18 cellular contexts compared by ENCODE assay signal in genomic region chr2:79432731-79433146, GRCh38.
DNase-seq lines count a peak whose midpoint lies in the region; ATAC-seq and TF ChIP-seq lines count a peak whose summit lies in the region.
"Had no signal": no experiment of that assay in that cellular context is flagged by ENCODE, and none has a peak within 500 bp of the region (broad histone marks: within the 10 kb centered on the region; RNA-seq: fewer than 3 reads in every experiment).

No MANE protein-coding gene starts in this region.

- H3K4me1 ChIP-seq in mesendoderm (ENCODE audit: control insufficient read depth, low read depth, low read length) (no peaks in the 10 kb centered on the region), testis (no peaks in the 10 kb centered on the region)
- H3K4me1 ChIP-seq: A549, BLaER1, lower lobe of right lung had no signal

- H2AK5ac ChIP-seq in mesendoderm (ENCODE audit: low read length), result no peak overlapping the region

- no peak overlapping the region for H3K4me2 ChIP-seq in mesendoderm (ENCODE audit: low read length)
- H3K4me2 ChIP-seq: A549, BLaER1 had no signal

- no peak overlapping the region for H2BK15ac ChIP-seq in mesendoderm (replicated peaks; ENCODE audit: low read depth)

- no CpG with 5 or more reads among the region's 3 CpGs for WGBS in mesendoderm (ENCODE audit: extremely low coverage, insufficient coverage, low lambda C conversion rate)
- 45 to 64% methylated on average over 3 of the region's 3 CpGs for WGBS in testis, 2 donors

- peak; percentile 28 for DNase-seq in Right ventricle myocardium superior
- DNase-seq in left cardiac atrium, result no peak
- DNase-seq in cerebellum (ENCODE audit: low spot score), result peak; percentile 0
- no peak for DNase-seq in mesendoderm
- DNase-seq in testis, result peak; percentile 63
- no peak for DNase-seq in CD14-positive monocyte (ENCODE audit: low spot score)
- no peak for DNase-seq in activated CD8-positive, alpha-beta memory T cell treated with anti-CD3 and anti-CD28 coated beads for 24 hours
- DNase-seq: brain microvascular endothelial cell, islet precursor cell, lower lobe of right lung, MM.1S, NCI-H146, NCI-H510A, ovary had no signal

- no peak overlapping the region for H2BK5ac ChIP-seq in mesendoderm (ENCODE audit: low read length)

- no peak for TF ChIP-seq POLR2A in testis (IDR thresholded peaks at IDR 0.05)

- no peak overlapping the region for H3K4me3 Mint-ChIP-seq in CD14-positive monocyte
- H3K4me3 Mint-ChIP-seq: activated naive CD8-positive, alpha-beta T cell had no signal

- H3K4me3 ChIP-seq in mesendoderm (ENCODE audit: low read length) (no peak overlapping the region), testis (no peak overlapping the region)
- H3K4me3 ChIP-seq: A549, BLaER1, lower lobe of right lung, ovary had no signal

- H3K4ac ChIP-seq in mesendoderm (ENCODE audit: low read depth, low read length), result no peak overlapping the region

- no peaks in the 10 kb centered on the region for H3K36me3 ChIP-seq in mesendoderm (ENCODE audit: control insufficient read depth, insufficient read depth, low read length)
- H3K36me3 ChIP-seq in testis (ENCODE audit: low read depth, missing control alignments), result no peaks in the 10 kb centered on the region
- H3K36me3 ChIP-seq: BLaER1, brain microvascular endothelial cell, lower lobe of right lung, ovary had no signal

- no peak overlapping the region for H3K18ac ChIP-seq in mesendoderm (ENCODE audit: low read length)

- no peak overlapping the region for H4K5ac ChIP-seq in mesendoderm (ENCODE audit: low read length)

- no peaks in the 10 kb centered on the region for H3K36me3 Mint-ChIP-seq in CD14-positive monocyte
- H3K36me3 Mint-ChIP-seq: activated naive CD8-positive, alpha-beta T cell had no signal

- H3K27ac Mint-ChIP-seq in CD14-positive monocyte, result no peak overlapping the region
- H3K27ac Mint-ChIP-seq: activated naive CD8-positive, alpha-beta T cell had no signal

- no peaks in the 10 kb centered on the region for H3K79me1 ChIP-seq in mesendoderm (ENCODE audit: low read length)

- no peak overlapping the region for H4K8ac ChIP-seq in mesendoderm (ENCODE audit: low read depth, low read length)

- no peaks in the 10 kb centered on the region for H3K79me2 ChIP-seq in mesendoderm (ENCODE audit: control insufficient read depth, insufficient read depth, low read length)

- no peaks in the 10 kb centered on the region for H3K27me3 Mint-ChIP-seq in CD14-positive monocyte (ENCODE audit: low read depth in 3 of 3)
- H3K27me3 Mint-ChIP-seq: activated naive CD8-positive, alpha-beta T cell had no signal

- intact Hi-C loops in Right ventricle myocardium superior (cut with DNase I), result no loop called here
- intact Hi-C loops in left cardiac atrium (cut with DNase I), result no loop called here
- intact Hi-C loops in testis (cut with DNase I; ENCODE audit: low total_unique reads), result no loop called here
- intact Hi-C loops in CD14-positive monocyte (cut with micrococcal nuclease), result no loop called here

- ATAC-seq in Right ventricle myocardium superior (ENCODE audit: poor library complexity), result no peak
- ATAC-seq in left cardiac atrium, result no peak
- ATAC-seq in GM18868 (IDR thresholded peaks at IDR 0.05; ENCODE audit: unreplicated experiment), result no peak
- ATAC-seq: A549, lower lobe of right lung had no signal

- H3K27me3 ChIP-seq in mesendoderm (ENCODE audit: insufficient read depth, low read length, poor library complexity), result no peaks in the 10 kb centered on the region
- H3K27me3 ChIP-seq in testis, result no peaks in the 10 kb centered on the region
- H3K27me3 ChIP-seq: BLaER1, brain microvascular endothelial cell, ovary had no signal

- H3K23ac ChIP-seq in mesendoderm (ENCODE audit: low read length), result no peak overlapping the region

- H3K9me3 ChIP-seq in testis, result no peaks in the 10 kb centered on the region
- H3K9me3 ChIP-seq: BLaER1, lower lobe of right lung, ovary had no signal

- no peak overlapping the region for H3K9ac ChIP-seq in mesendoderm (ENCODE audit: low read length)
- H3K9ac ChIP-seq: BLaER1 had no signal

- H3K56ac ChIP-seq in mesendoderm (ENCODE audit: low read length), result peak overlapping the region; percentile 22

- H3K9me3 Mint-ChIP-seq in CD14-positive monocyte, result peaks cover 0 to 3% (median 0%) of the 10 kb centered on the region in 7 donors

- no peak for TF ChIP-seq CTCF in testis (IDR thresholded peaks at IDR 0.05)
- no peak for TF ChIP-seq CTCF in CD14-positive monocyte (IDR thresholded peaks at IDR 0.05)

- no peaks in the 10 kb centered on the region for H3K4me1 Mint-ChIP-seq in CD14-positive monocyte

- H2BK120ac ChIP-seq in mesendoderm (ENCODE audit: low read depth, low read length), result no peak overlapping the region

- H3K27ac ChIP-seq in mesendoderm (ENCODE audit: low read depth, low read length) (no peak overlapping the region), testis (peak overlapping the region in 1 of 2 donors; percentile 39)
- H3K27ac ChIP-seq: A549, BLaER1, brain microvascular endothelial cell, lower lobe of right lung, ovary had no signal

Comparison
In these comparisons a context has a peak if more than half of its experiments do, and no peak if none do; other contexts are left out.
1. DNase-seq: peak in Right ventricle myocardium superior (single experiment), cerebellum (single experiment) and testis (single experiment); none in left cardiac atrium (single experiment), mesendoderm (single experiment), CD14-positive monocyte (single experiment) and activated CD8-positive, alpha-beta memory T cell treated with anti-CD3 and anti-CD28 coated beads for 24 hours (single experiment).